In genomic region chr5:173964491-173964890, GRCh38 we compare ENCODE assay signal across 1 cellular context.
TF ChIP-seq lines count a peak whose summit lies in the region.

No MANE protein-coding gene starts in this region.

TF ChIP-seq in WTC11, 78 proteins besides CTCF, POLR2A, EP300 and RAD21:
- TF ChIP-seq, protein P1, sequence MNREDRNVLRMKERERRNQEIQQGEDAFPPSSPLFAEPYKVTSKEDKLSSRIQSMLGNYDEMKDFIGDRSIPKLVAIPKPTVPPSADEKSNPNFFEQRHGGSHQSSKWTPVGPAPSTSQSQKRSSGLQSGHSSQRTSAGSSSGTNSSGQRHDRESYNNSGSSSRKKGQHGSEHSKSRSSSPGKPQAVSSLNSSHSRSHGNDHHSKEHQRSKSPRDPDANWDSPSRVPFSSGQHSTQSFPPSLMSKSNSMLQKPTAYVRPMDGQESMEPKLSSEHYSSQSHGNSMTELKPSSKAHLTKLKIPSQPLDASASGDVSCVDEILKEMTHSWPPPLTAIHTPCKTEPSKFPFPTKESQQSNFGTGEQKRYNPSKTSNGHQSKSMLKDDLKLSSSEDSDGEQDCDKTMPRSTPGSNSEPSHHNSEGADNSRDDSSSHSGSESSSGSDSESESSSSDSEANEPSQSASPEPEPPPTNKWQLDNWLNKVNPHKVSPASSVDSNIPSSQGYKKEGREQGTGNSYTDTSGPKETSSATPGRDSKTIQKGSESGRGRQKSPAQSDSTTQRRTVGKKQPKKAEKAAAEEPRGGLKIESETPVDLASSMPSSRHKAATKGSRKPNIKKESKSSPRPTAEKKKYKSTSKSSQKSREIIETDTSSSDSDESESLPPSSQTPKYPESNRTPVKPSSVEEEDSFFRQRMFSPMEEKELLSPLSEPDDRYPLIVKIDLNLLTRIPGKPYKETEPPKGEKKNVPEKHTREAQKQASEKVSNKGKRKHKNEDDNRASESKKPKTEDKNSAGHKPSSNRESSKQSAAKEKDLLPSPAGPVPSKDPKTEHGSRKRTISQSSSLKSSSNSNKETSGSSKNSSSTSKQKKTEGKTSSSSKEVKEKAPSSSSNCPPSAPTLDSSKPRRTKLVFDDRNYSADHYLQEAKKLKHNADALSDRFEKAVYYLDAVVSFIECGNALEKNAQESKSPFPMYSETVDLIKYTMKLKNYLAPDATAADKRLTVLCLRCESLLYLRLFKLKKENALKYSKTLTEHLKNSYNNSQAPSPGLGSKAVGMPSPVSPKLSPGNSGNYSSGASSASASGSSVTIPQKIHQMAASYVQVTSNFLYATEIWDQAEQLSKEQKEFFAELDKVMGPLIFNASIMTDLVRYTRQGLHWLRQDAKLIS (CRISPR knock-in tag; IDR thresholded peaks at IDR 0.05; ENCODE audit: borderline replicate concordance): no peak
- TF ChIP-seq RORB (CRISPR knock-in tag; IDR thresholded peaks at IDR 0.05) (no peak), E2F1 (CRISPR knock-in tag; IDR thresholded peaks at IDR 0.05) (no peak)
